8 cellular contexts compared by ENCODE assay signal in the genomic region with DNA sequence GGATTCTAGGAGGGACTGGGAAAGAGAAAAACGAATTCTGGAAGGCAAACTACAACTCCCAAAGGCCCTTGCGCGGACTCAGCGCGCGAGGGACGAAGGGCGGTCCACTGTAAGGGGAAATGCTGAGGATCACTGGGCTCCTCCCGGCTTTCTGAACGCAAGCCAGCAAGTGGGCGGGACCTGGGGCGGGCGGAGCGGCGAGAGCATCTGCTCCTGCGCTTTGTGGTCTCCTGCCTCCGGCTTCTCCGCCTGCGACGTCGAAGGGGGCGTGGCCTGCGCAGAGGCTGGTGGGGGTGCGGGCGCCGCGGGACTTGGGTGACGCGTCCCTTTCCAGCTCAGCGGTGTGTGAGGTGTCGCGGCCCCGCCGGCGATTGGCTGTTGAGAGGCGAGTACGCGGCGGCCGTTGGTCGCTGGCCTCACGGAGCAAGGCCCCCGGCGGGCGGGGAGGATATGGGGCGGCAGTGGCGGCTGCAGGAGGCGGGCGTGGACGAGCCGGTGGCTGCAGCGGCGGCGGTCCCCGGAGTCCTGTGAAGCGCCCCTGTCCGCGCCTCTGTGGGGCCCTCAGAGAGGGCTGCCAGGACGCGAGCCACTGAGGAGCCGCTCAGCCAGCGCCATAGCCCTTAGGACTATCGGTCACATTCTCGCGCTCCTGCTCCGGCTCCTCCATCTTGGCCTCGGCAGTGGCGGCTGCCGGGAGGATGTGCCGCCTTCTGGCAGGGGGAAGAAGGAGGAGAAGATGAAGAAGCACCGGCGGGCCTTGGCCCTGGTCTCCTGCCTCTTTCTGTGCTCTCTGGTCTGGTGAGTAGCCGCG. TPM values are rescaled to one million over a fixed set of nuclear protein-coding genes. Genes with fewer than 3 reads are reported as not detected.
DNase-seq lines count a peak whose midpoint lies in the region; ATAC-seq and TF ChIP-seq lines count a peak whose summit lies in the region.

A gene with protein sequence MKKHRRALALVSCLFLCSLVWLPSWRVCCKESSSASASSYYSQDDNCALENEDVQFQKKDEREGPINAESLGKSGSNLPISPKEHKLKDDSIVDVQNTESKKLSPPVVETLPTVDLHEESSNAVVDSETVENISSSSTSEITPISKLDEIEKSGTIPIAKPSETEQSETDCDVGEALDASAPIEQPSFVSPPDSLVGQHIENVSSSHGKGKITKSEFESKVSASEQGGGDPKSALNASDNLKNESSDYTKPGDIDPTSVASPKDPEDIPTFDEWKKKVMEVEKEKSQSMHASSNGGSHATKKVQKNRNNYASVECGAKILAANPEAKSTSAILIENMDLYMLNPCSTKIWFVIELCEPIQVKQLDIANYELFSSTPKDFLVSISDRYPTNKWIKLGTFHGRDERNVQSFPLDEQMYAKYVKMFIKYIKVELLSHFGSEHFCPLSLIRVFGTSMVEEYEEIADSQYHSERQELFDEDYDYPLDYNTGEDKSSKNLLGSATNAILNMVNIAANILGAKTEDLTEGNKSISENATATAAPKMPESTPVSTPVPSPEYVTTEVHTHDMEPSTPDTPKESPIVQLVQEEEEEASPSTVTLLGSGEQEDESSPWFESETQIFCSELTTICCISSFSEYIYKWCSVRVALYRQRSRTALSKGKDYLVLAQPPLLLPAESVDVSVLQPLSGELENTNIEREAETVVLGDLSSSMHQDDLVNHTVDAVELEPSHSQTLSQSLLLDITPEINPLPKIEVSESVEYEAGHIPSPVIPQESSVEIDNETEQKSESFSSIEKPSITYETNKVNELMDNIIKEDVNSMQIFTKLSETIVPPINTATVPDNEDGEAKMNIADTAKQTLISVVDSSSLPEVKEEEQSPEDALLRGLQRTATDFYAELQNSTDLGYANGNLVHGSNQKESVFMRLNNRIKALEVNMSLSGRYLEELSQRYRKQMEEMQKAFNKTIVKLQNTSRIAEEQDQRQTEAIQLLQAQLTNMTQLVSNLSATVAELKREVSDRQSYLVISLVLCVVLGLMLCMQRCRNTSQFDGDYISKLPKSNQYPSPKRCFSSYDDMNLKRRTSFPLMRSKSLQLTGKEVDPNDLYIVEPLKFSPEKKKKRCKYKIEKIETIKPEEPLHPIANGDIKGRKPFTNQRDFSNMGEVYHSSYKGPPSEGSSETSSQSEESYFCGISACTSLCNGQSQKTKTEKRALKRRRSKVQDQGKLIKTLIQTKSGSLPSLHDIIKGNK (N-terminal part only) (plus strand): TSS at position 451 of the 811 bp plus-strand sequence. CDS start 286 bp downstream, at position 737.

- peak; percentile 100 for DNase-seq in CD14-positive monocyte (ENCODE audit: low spot score)
- DNase-seq in NCI-H82 (lab: John Stamatoyannopoulos, UW) = peak; percentile 100
- DNase-seq in activated CD4-positive, alpha-beta T cell treated with anti-CD3 and anti-CD28 coated beads, Interleukin-2, amount 50 U/mL, for 48 hours = peak; percentile 100
- DNase-seq in dermis blood vessel endothelial cell = peak; percentile 100
- DNase-seq in stimulated activated CD4-positive, alpha-beta T cell treated with anti-CD3 and anti-CD28 coated beads, Interleukin-4, amount 100 ng/mL, for 24 hours = peak; percentile 100

- H3K27ac Mint-ChIP-seq in CD14-positive monocyte = peak within 1 kb of the TSS; percentile 100

- peaks cover 4 to 21% (median 11%) of the 10 kb centered on the region in 4 donors for H3K4me1 ChIP-seq in liver (ENCODE audit: control insufficient read depth in 4 of 4, insufficient read depth in 4 of 4, low read length in 3 of 4)

- H3K9ac ChIP-seq in liver (ENCODE audit: low read depth in 1 of 2, low read length in 2 of 2) = peak within 1 kb of the TSS; percentile 94 to 99

- H3K4me3 ChIP-seq in liver (ENCODE audit: low read depth in 1 of 3, low read length in 3 of 3) = peak within 1 kb of the TSS; percentile 84 to 95 (median 86)

- no peaks in the 10 kb centered on the region for H3K36me3 ChIP-seq in liver (ENCODE audit: control insufficient read depth in 4 of 4, insufficient read depth in 3 of 4, low read depth in 1 of 4, low read length in 3 of 4)

- peak; percentile 86 for ATAC-seq in GM19397 (IDR thresholded peaks at IDR 0.05; ENCODE audit: unreplicated experiment)
- peak; percentile 85 for ATAC-seq in HG03571 (IDR thresholded peaks at IDR 0.05; ENCODE audit: unreplicated experiment)

- H3K27me3 Mint-ChIP-seq in CD14-positive monocyte (ENCODE audit: low read depth in 3 of 3) = no peaks in the 10 kb centered on the region

- no peaks in the 10 kb centered on the region for H3K27me3 ChIP-seq in liver (ENCODE audit: control insufficient read depth in 4 of 4, insufficient read depth in 4 of 4, low read length in 3 of 4)

- no peak for TF ChIP-seq CTCF in CD14-positive monocyte (IDR thresholded peaks at IDR 0.05)
- TF ChIP-seq CTCF in liver (IDR thresholded peaks at IDR 0.05; ENCODE audit: low read depth, low read length, missing input control) = no peak

- TF ChIP-seq RAD21 in liver (IDR thresholded peaks at IDR 0.05) = peak in 1 of 2 donors; percentile 13

- H3K36me3 Mint-ChIP-seq in CD14-positive monocyte = no peaks in the 10 kb centered on the region

- H3K4me3 Mint-ChIP-seq in CD14-positive monocyte = peak within 1 kb of the TSS; percentile 97 to 100

- intact Hi-C loops in CD14-positive monocyte (cut with micrococcal nuclease) = loop anchor here in 1 of 2 donors (5.0 to 10.0 kb wide), 2 partner anchors 86 to 192 kb away; no protein-coding TSS in a partner anchor

- peak within 1 kb of the TSS; percentile 98 for H3K27ac ChIP-seq in liver (ENCODE audit: low read depth in 1 of 2, low read length in 2 of 2)

- H3K4me1 Mint-ChIP-seq in CD14-positive monocyte = peaks cover 42% of the 10 kb centered on the region

- no peaks in the 10 kb centered on the region for H3K9me3 Mint-ChIP-seq in CD14-positive monocyte

- WGBS in liver = 1% methylated on average over 74 of the region's 74 CpGs

- H3K9me3 ChIP-seq in liver (ENCODE audit: control insufficient read depth in 4 of 4, low read length in 3 of 4) = no peaks in the 10 kb centered on the region

TF ChIP-seq in liver, 16 proteins besides CTCF, POLR2A, EP300 and RAD21 (continues in another document):
- TF ChIP-seq EGR1 (IDR thresholded peaks at IDR 0.05; ENCODE audit: low read depth in 2 of 2) (peak in 1 of 2 donors; percentile 44), RXRA (IDR thresholded peaks at IDR 0.05) (peak; percentile 16 to 42), GABPA (IDR thresholded peaks at IDR 0.05 in 1 of 2, conservative IDR thresholded peaks at IDR 0.05 in 1 of 2) (peak in 1 of 2 donors; percentile 71), TAF1 (conservative IDR thresholded peaks at IDR 0.05) (peak; percentile 25), YY1 (IDR thresholded peaks at IDR 0.05) (peak; percentile 23), JUND (IDR thresholded peaks at IDR 0.05) (peak; percentile 58 to 79), FOXA2 (IDR thresholded peaks at IDR 0.05) (no peak), HNF4A (conservative IDR thresholded peaks at IDR 0.05) (peak in 1 of 2 donors; percentile 63)
- TF ChIP-seq, protein P1, sequence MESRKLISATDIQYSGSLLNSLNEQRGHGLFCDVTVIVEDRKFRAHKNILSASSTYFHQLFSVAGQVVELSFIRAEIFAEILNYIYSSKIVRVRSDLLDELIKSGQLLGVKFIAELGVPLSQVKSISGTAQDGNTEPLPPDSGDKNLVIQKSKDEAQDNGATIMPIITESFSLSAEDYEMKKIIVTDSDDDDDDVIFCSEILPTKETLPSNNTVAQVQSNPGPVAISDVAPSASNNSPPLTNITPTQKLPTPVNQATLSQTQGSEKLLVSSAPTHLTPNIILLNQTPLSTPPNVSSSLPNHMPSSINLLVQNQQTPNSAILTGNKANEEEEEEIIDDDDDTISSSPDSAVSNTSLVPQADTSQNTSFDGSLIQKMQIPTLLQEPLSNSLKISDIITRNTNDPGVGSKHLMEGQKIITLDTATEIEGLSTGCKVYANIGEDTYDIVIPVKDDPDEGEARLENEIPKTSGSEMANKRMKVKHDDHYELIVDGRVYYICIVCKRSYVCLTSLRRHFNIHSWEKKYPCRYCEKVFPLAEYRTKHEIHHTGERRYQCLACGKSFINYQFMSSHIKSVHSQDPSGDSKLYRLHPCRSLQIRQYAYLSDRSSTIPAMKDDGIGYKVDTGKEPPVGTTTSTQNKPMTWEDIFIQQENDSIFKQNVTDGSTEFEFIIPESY (IDR thresholded peaks at IDR 0.05) = peak; percentile 90
- TF ChIP-seq, protein P2, sequence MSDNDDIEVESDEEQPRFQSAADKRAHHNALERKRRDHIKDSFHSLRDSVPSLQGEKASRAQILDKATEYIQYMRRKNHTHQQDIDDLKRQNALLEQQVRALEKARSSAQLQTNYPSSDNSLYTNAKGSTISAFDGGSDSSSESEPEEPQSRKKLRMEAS (IDR thresholded peaks at IDR 0.05) = peak; percentile 72
- TF ChIP-seq, protein P3, sequence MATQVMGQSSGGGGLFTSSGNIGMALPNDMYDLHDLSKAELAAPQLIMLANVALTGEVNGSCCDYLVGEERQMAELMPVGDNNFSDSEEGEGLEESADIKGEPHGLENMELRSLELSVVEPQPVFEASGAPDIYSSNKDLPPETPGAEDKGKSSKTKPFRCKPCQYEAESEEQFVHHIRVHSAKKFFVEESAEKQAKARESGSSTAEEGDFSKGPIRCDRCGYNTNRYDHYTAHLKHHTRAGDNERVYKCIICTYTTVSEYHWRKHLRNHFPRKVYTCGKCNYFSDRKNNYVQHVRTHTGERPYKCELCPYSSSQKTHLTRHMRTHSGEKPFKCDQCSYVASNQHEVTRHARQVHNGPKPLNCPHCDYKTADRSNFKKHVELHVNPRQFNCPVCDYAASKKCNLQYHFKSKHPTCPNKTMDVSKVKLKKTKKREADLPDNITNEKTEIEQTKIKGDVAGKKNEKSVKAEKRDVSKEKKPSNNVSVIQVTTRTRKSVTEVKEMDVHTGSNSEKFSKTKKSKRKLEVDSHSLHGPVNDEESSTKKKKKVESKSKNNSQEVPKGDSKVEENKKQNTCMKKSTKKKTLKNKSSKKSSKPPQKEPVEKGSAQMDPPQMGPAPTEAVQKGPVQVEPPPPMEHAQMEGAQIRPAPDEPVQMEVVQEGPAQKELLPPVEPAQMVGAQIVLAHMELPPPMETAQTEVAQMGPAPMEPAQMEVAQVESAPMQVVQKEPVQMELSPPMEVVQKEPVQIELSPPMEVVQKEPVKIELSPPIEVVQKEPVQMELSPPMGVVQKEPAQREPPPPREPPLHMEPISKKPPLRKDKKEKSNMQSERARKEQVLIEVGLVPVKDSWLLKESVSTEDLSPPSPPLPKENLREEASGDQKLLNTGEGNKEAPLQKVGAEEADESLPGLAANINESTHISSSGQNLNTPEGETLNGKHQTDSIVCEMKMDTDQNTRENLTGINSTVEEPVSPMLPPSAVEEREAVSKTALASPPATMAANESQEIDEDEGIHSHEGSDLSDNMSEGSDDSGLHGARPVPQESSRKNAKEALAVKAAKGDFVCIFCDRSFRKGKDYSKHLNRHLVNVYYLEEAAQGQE (IDR thresholded peaks at IDR 0.05) = peak; percentile 24
- TF ChIP-seq, protein P4, sequence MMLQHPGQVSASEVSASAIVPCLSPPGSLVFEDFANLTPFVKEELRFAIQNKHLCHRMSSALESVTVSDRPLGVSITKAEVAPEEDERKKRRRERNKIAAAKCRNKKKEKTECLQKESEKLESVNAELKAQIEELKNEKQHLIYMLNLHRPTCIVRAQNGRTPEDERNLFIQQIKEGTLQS (IDR thresholded peaks at IDR 0.05) = peak; percentile 41

RNA-seq across cellular contexts. Expression of the gene that starts here (rescaled TPM):
- polyA plus RNA-seq in CD14-positive monocyte (1 to 10 TPM; 6.8 to 8.5 TPM), liver (1 to 10 TPM; 2.8 to 4.6 TPM)
- total RNA-seq in dermis blood vessel endothelial cell (30.8 and 32.7 TPM in 2 replicates), liver (10 to 100 TPM; 12.4 to 38.1 TPM)

Comparison
In these comparisons a context has a peak if more than half of its experiments do, and no peak if none do; other contexts are left out.
1. Peak in every context shown above with its lines: DNase-seq, ATAC-seq, H3K4me3 ChIP-seq and H3K27ac ChIP-seq.